33 cellular contexts compared by ENCODE assay signal in the genomic region with DNA sequence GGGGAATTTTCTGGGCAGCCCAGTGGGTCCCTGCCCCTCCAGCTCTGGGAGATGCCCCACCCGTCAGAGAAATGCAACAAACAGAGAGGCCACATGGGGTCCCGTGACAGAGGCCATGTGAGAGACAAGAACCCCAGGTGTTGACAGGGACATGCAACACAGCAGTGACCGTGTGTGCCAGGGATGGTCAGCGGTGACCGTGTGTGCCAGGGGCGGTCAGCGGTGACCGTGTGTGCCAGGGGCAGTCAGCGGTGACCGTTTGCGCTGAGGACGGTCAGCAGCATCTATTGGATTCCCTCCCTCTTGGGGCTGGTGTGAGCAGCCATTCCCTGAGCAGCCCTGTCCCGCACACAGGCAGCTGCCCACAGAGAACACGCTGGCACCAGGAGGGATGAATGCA.
DNase-seq lines count a peak whose midpoint lies in the region; ATAC-seq and TF ChIP-seq lines count a peak whose summit lies in the region.
"Had no signal": no experiment of that assay in that cellular context is flagged by ENCODE, and none has a peak within 500 bp of the region (broad histone marks: within the 10 kb centered on the region; RNA-seq: fewer than 3 reads in every experiment).

No MANE protein-coding gene starts in this region.

- H3K4me3 ChIP-seq in SK-N-SH (ENCODE audit: low read depth in 2 of 2, low read length in 1 of 2) (no peak overlapping the region), right cardiac atrium (ENCODE audit: low read length) (no peak overlapping the region), psoas muscle (no peak overlapping the region), upper lobe of right lung (no peak overlapping the region)
- H3K4me3 ChIP-seq: ascending aorta, cardiac muscle cell, colonic mucosa, lower lobe of right lung, mucosa of descending colon, right lobe of liver, spleen, tibial nerve had no signal

- H4K20me1 ChIP-seq in SK-N-SH (ENCODE audit: insufficient read depth): no peaks in the 10 kb centered on the region

- intact Hi-C loops in right cardiac atrium (cut with DNase I) (no loop called here), psoas muscle (cut with DNase I) (no loop called here), upper lobe of right lung (cut with DNase I) (no loop called here)

- 51% methylated on average over 6 of the region's 14 CpGs for WGBS in SK-N-SH (ENCODE audit: low lambda C conversion rate)
- WGBS in right cardiac atrium: 61% methylated on average over 14 of the region's 14 CpGs
- 50 to 74% (median 62%) methylated on average over 14 of the region's 14 CpGs for WGBS in psoas muscle, 3 donors

- ATAC-seq in SK-N-SH treated with all-trans-retinoic acid at 6 μM for 48 hours (no peak), right cardiac atrium (peak; percentile 32 to 50), psoas muscle (peak in 3 of 4 donors; percentile 30 to 78 (median 50)), upper lobe of right lung (no peak), GM19395 (IDR thresholded peaks at IDR 0.05; ENCODE audit: unreplicated experiment) (no peak)
- ATAC-seq: lower lobe of right lung; mucosa of descending colon; stimulated activated naive CD8-positive, alpha-beta T cell treated with anti-CD3 and anti-CD28 coated beads, Interleukin-15, amount 100 ng/mL, for 72 hours had no signal

- H3F3A ChIP-seq in SK-N-SH (replicated peaks; ENCODE audit: insufficient read depth): no peaks in the 10 kb centered on the region

- no peaks in the 10 kb centered on the region for H3K79me2 ChIP-seq in SK-N-SH (ENCODE audit: insufficient read depth)

- no peak overlapping the region for H2AFZ ChIP-seq in SK-N-SH (ENCODE audit: low read depth)

- TF ChIP-seq CTCF in SK-N-SH (IDR thresholded peaks at IDR 0.05): no peak
- no peak for TF ChIP-seq CTCF in brain (conservative IDR thresholded peaks at IDR 0.05)
- no peak for TF ChIP-seq CTCF in psoas muscle (IDR thresholded peaks at IDR 0.05)
- no peak for TF ChIP-seq CTCF in upper lobe of right lung (IDR thresholded peaks at IDR 0.05)

- peak overlapping the region; percentile 13 to 86 (median 78) for H3K27ac Mint-ChIP-seq in brain
- H3K27ac Mint-ChIP-seq: activated naive CD8-positive, alpha-beta T cell treated with anti-CD3 and anti-CD28 coated beads for 36 hours; natural killer cell treated with Interleukin-12 subunit alpha and Interleukin-12 subunit beta and Interleukin-15 and Interleukin-18, amount 100 ng/mL, for 72 hours; stimulated activated naive CD8-positive, alpha-beta T cell treated with anti-CD3 and anti-CD28 coated beads, Interleukin-15, amount 100 ng/mL, for 72 hours had no signal

- no peaks in the 10 kb centered on the region for H3K4me1 ChIP-seq in SK-N-SH (ENCODE audit: control insufficient read depth in 1 of 2, insufficient read depth in 2 of 2, low read depth in 1 of 2, low read length in 1 of 2)
- H3K4me1 ChIP-seq in right cardiac atrium (ENCODE audit: control insufficient read depth, insufficient read depth, low read length): peaks cover 3% of the 10 kb centered on the region
- H3K4me1 ChIP-seq in psoas muscle: no peaks in the 10 kb centered on the region
- H3K4me1 ChIP-seq in upper lobe of right lung: no peaks in the 10 kb centered on the region
- H3K4me1 ChIP-seq: ascending aorta, colonic mucosa, lower lobe of right lung, right lobe of liver, spleen, tibial nerve had no signal

- H3K4me3 Mint-ChIP-seq in brain: no peak overlapping the region
- H3K4me3 Mint-ChIP-seq: activated naive CD8-positive, alpha-beta T cell treated with anti-CD3 and anti-CD28 coated beads for 36 hours; natural killer cell treated with Interleukin-12 subunit alpha and Interleukin-12 subunit beta and Interleukin-15 and Interleukin-18, amount 100 ng/mL, for 72 hours; stimulated activated naive CD8-positive, alpha-beta T cell treated with anti-CD3 and anti-CD28 coated beads, Interleukin-15, amount 100 ng/mL, for 72 hours had no signal

- DNase-seq in SK-N-SH (peak; percentile 33), right cardiac atrium (peak in 1 of 3 donors; percentile 60), psoas muscle (peak in 1 of 2 donors; percentile 44), upper lobe of right lung (no peak), NCI-H2081 (lab: John Stamatoyannopoulos, UW) (no peak)
- DNase-seq: activated CD4-positive, CD25-positive, alpha-beta regulatory T cell treated with anti-CD3 and anti-CD28 coated beads, Interleukin-2, amount 50 U/mL, for 72 hours; activated CD8-positive, alpha-beta memory T cell treated with anti-CD3 and anti-CD28 coated beads for 24 hours; activated gamma-delta T cell; activated naive CD8-positive, alpha-beta T cell treated with anti-CD3 and anti-CD28 coated beads for 36 hours; activated T-cell treated with anti-CD3 and anti-CD28 coated beads for 4 hours; colonic mucosa; effector memory CD4-positive, alpha-beta T cell; HCEC 1CT; lower lobe of right lung; MM.1S; mucosa of descending colon; NCI-H1105 treated with DMSO at 0.1 percent for 48 hours; NCI-H2029; NCI-H524 treated with DMSO at 0.1 percent for 48 hours; right lobe of liver; spleen; stimulated activated CD8-positive, alpha-beta memory T cell treated with anti-CD3 and anti-CD28 coated beads, Interleukin-4, amount 100 ng/mL, for 48 hours; stimulated activated naive CD8-positive, alpha-beta T cell treated with anti-CD3 and anti-CD28 coated beads, Interleukin-15, amount 100 ng/mL, for 72 hours; T-helper 2 cell had no signal

- no peak for TF ChIP-seq EP300 in SK-N-SH (IDR thresholded peaks at IDR 0.05; ENCODE audit: borderline replicate concordance in 1 of 2, low read depth in 1 of 2, low read length in 1 of 2)

- H3K36me3 Mint-ChIP-seq in brain: no peaks in the 10 kb centered on the region
- H3K36me3 Mint-ChIP-seq: activated naive CD8-positive, alpha-beta T cell treated with anti-CD3 and anti-CD28 coated beads for 36 hours; natural killer cell treated with Interleukin-12 subunit alpha and Interleukin-12 subunit beta and Interleukin-15 and Interleukin-18, amount 100 ng/mL, for 72 hours had no signal

- no peak overlapping the region for H3K4me2 ChIP-seq in SK-N-SH

- H3K27me3 Mint-ChIP-seq in brain: peaks cover 7% of the 10 kb centered on the region

- peaks cover 6 to 18% (median 10%) of the 10 kb centered on the region in 5 experiments for H3K9me3 Mint-ChIP-seq in brain
- H3K9me3 Mint-ChIP-seq: stimulated activated naive CD8-positive, alpha-beta T cell treated with anti-CD3 and anti-CD28 coated beads, Interleukin-15, amount 100 ng/mL, for 72 hours had no signal

- CTCF ChIA-PET in SK-N-SH (lab: Yijun Ruan, JAX): interaction anchor here (1.6 to 2.0 kb wide), 2 partner anchors 66 to 152 kb away, joined by 4 to 7 read pairs; no protein-coding TSS in a partner anchor

- H3K9ac ChIP-seq in SK-N-SH: no peak overlapping the region

- TF ChIP-seq RAD21 in SK-N-SH (IDR thresholded peaks at IDR 0.05; ENCODE audit: low read length): no peak

- H3K36me3 ChIP-seq in SK-N-SH (replicated peaks in 1 of 2; ENCODE audit: control insufficient read depth in 1 of 2, insufficient read depth in 2 of 2, low read length in 1 of 2) (no peaks in the 10 kb centered on the region), psoas muscle (ENCODE audit: insufficient read depth in 1 of 2, low read depth in 1 of 2) (no peaks in the 10 kb centered on the region), upper lobe of right lung (no peaks in the 10 kb centered on the region)
- H3K36me3 ChIP-seq: ascending aorta, cardiac muscle cell, colonic mucosa, lower lobe of right lung, right lobe of liver, spleen, tibial nerve had no signal

- peaks cover 39% of the 10 kb centered on the region for H3K4me1 Mint-ChIP-seq in brain
- H3K4me1 Mint-ChIP-seq: activated naive CD8-positive, alpha-beta T cell treated with anti-CD3 and anti-CD28 coated beads for 36 hours; stimulated activated naive CD8-positive, alpha-beta T cell treated with anti-CD3 and anti-CD28 coated beads, Interleukin-15, amount 100 ng/mL, for 72 hours had no signal

- H3K27me3 ChIP-seq in SK-N-SH (ENCODE audit: insufficient read depth): no peaks in the 10 kb centered on the region
- no peaks in the 10 kb centered on the region for H3K27me3 ChIP-seq in right cardiac atrium (ENCODE audit: control insufficient read depth, insufficient read depth)
- no peaks in the 10 kb centered on the region for H3K27me3 ChIP-seq in psoas muscle (ENCODE audit: insufficient read depth in 3 of 3, low read length in 2 of 3)
- no peaks in the 10 kb centered on the region for H3K27me3 ChIP-seq in upper lobe of right lung
- H3K27me3 ChIP-seq: ascending aorta, cardiac muscle cell, colonic mucosa, right lobe of liver, spleen, tibial nerve had no signal

- no peaks in the 10 kb centered on the region for H3K9me2 ChIP-seq in SK-N-SH

- H3K27ac ChIP-seq in SK-N-SH (ENCODE audit: low read depth in 2 of 2, low read length in 1 of 2) (no peak overlapping the region), right cardiac atrium (ENCODE audit: low read length) (no peak overlapping the region), psoas muscle (no peak overlapping the region), upper lobe of right lung (no peak overlapping the region)
- H3K27ac ChIP-seq: 22Rv1, ascending aorta, cardiac muscle cell, colonic mucosa, epithelial cell of prostate, lower lobe of right lung, right lobe of liver, spleen, tibial nerve had no signal

- H3K9me3 ChIP-seq in SK-N-SH (no peaks in the 10 kb centered on the region), right cardiac atrium (ENCODE audit: control insufficient read depth, low read length) (no peaks in the 10 kb centered on the region), psoas muscle (no peaks in the 10 kb centered on the region), upper lobe of right lung (no peaks in the 10 kb centered on the region)
- H3K9me3 ChIP-seq: ascending aorta, colonic mucosa, lower lobe of right lung, mucosa of descending colon, right lobe of liver, tibial nerve had no signal

- POLR2A ChIA-PET in SK-N-SH (lab: Yijun Ruan, JAX): no interaction called here

TF ChIP-seq in SK-N-SH, 30 proteins besides CTCF, POLR2A, EP300 and RAD21 (continues in another document):
- TF ChIP-seq YY1 (IDR thresholded peaks at IDR 0.05; ENCODE audit: low read depth) (no peak), FOXM1 (IDR thresholded peaks at IDR 0.05; ENCODE audit: low read depth) (no peak), SIN3A (IDR thresholded peaks at IDR 0.05; ENCODE audit: borderline replicate concordance, low read depth, low read length) (no peak), MEF2A (IDR thresholded peaks at IDR 0.05; ENCODE audit: borderline replicate concordance, low read depth) (no peak), RFX5 (IDR thresholded peaks at IDR 0.05; ENCODE audit: low read length) (no peak)

TF ChIP-seq in SK-N-SH treated with all-trans-retinoic acid at 6 μM for 48 hours, 23 proteins besides CTCF, POLR2A, EP300 and RAD21 (continues in another document):
- TF ChIP-seq SNAI2 (CRISPR knock-in tag; IDR thresholded peaks at IDR 0.05) (no peak), TOX (CRISPR knock-in tag; IDR thresholded peaks at IDR 0.05; ENCODE audit: borderline replicate concordance) (no peak), ARNTL (CRISPR knock-in tag; IDR thresholded peaks at IDR 0.05; ENCODE audit: borderline replicate concordance, low read depth) (no peak), ZFP3 (CRISPR knock-in tag; IDR thresholded peaks at IDR 0.05) (no peak), PPARA (CRISPR knock-in tag; IDR thresholded peaks at IDR 0.05; ENCODE audit: borderline replicate concordance) (no peak), RARB (CRISPR knock-in tag; IDR thresholded peaks at IDR 0.05) (no peak)

Comparison
In these comparisons a context has a peak if more than half of its experiments do, and no peak if none do; other contexts are left out.
1. ATAC-seq: peak in right cardiac atrium (2 of 2) and psoas muscle (3 of 4); none in SK-N-SH treated with all-trans-retinoic acid at 6 μM for 48 hours (single experiment), upper lobe of right lung (single experiment) and GM19395 (single experiment).